ENCODE assay signal across 1 cellular context in the genomic region with DNA sequence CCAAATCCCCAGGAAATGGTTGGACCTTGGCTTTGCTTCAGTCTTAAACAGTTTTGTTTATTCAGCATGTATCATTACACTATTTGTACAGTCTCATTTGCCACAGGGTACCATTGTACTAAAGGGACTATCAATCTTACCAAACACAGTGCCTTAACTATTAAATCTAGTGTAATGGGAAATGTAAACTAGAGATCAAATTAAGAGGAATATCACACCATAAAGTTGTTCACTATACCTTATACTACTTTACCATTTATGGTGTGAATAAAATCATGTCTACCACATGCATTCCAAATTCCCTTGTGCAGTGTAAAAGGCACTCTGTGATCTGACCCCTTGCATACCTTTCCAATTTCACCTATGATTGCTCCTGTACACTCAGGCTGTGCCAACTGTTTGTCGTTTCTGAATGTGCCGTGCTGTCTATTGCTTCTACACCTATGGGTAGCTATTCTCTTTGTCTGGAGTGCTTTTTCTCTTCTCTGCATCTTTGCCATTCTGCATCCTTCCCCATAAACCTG.
TF ChIP-seq lines count a peak whose summit lies in the region.

No MANE protein-coding gene starts in this region.

TF ChIP-seq in SK-N-SH, 30 proteins besides CTCF, POLR2A, EP300 and RAD21 (continued from another document):
- TF ChIP-seq PBX3 (IDR thresholded peaks at IDR 0.05), result no peak
- TF ChIP-seq YY1 (IDR thresholded peaks at IDR 0.05; ENCODE audit: low read depth), result no peak
- TF ChIP-seq TCF12 (IDR thresholded peaks at IDR 0.05), result no peak
